Comparison of ENCODE assay signal across 16 cellular contexts in genomic region chr1:90220496-90220895, GRCh38.
A peak's percentile ranks its signal among the peaks of the same experiment; 100 is the strongest.
DNase-seq lines count a peak whose midpoint lies in the region; TF ChIP-seq lines count a peak whose summit lies in the region.
"Had no signal": no experiment of that assay in that cellular context is flagged by ENCODE, and none has a peak within 500 bp of the region (broad histone marks: within the 10 kb centered on the region; RNA-seq: fewer than 3 reads in every experiment).

No MANE protein-coding gene starts in this region.

- no peak overlapping the region for H2AFZ ChIP-seq in mesenchymal stem cell (ENCODE audit: low read depth, low read length)

- peaks cover 10% of the 10 kb centered on the region for H3K4me1 Mint-ChIP-seq in neural crest cell
- H3K4me1 Mint-ChIP-seq: IgD-negative memory B cell had no signal

- no peak overlapping the region for H2BK12ac ChIP-seq in mesenchymal stem cell (ENCODE audit: low read length in 2 of 2)

- peaks cover 6% of the 10 kb centered on the region for H3K9me3 Mint-ChIP-seq in neural crest cell
- H3K9me3 Mint-ChIP-seq: CD4-positive, alpha-beta T cell had no signal

- H3K27ac Mint-ChIP-seq in neural crest cell (ENCODE audit: unreplicated experiment), result no peak overlapping the region
- H3K27ac Mint-ChIP-seq: CD4-positive, alpha-beta T cell; IgD-negative memory B cell had no signal

- peak overlapping the region; percentile 73 for H3K4me3 ChIP-seq in iPS-15b (ENCODE audit: low read depth, low read length)
- no peak overlapping the region for H3K4me3 ChIP-seq in mesenchymal stem cell (ENCODE audit: insufficient read depth in 1 of 2, low read depth in 1 of 2, low read length in 2 of 2)

- no peaks in the 10 kb centered on the region for H3K9me3 ChIP-seq in iPS-15b (ENCODE audit: control insufficient read depth, insufficient read depth, low read length)
- H3K9me3 ChIP-seq in mesenchymal stem cell (ENCODE audit: control insufficient read depth, low read length), result no peaks in the 10 kb centered on the region
- H3K9me3 ChIP-seq: Caco-2 had no signal

- no peak overlapping the region for H3K23ac ChIP-seq in mesenchymal stem cell (ENCODE audit: low read length in 2 of 2)

- 79% methylated on average over 3 of the region's 3 CpGs for WGBS in mesenchymal stem cell

- no peak overlapping the region for H2BK5ac ChIP-seq in mesenchymal stem cell (ENCODE audit: low read depth, low read length, poor library complexity, severe bottlenecking)

- H2BK15ac ChIP-seq in mesenchymal stem cell (ENCODE audit: low read depth, poor library complexity, severe bottlenecking), result no peak overlapping the region

- no peak overlapping the region for H3K18ac ChIP-seq in mesenchymal stem cell (ENCODE audit: low read depth in 1 of 2, low read length in 2 of 2)

- no peak overlapping the region for H3K14ac ChIP-seq in mesenchymal stem cell (ENCODE audit: low read length in 2 of 2)

- H3K27me3 ChIP-seq in iPS-15b (ENCODE audit: control insufficient read depth, insufficient read depth, low read length) (no peaks in the 10 kb centered on the region), mesenchymal stem cell (ENCODE audit: control insufficient read depth in 1 of 2, insufficient read depth in 1 of 2, low read length in 2 of 2) (no peaks in the 10 kb centered on the region)

- no peak overlapping the region for H4K8ac ChIP-seq in mesenchymal stem cell (ENCODE audit: low read length)

- H3K36me3 ChIP-seq in iPS-15b (ENCODE audit: control insufficient read depth, insufficient read depth, low read length), result no peaks in the 10 kb centered on the region
- H3K36me3 ChIP-seq in mesenchymal stem cell (ENCODE audit: control insufficient read depth in 1 of 2, insufficient read depth in 2 of 2, low read depth in 1 of 2, low read length in 2 of 2), result no peaks in the 10 kb centered on the region

- no peak overlapping the region for H3K27ac ChIP-seq in mesenchymal stem cell (ENCODE audit: low read length, poor library complexity, severe bottlenecking)

- peak overlapping the region; percentile 96 for H3K4me3 Mint-ChIP-seq in neural crest cell
- H3K4me3 Mint-ChIP-seq: CD4-positive, alpha-beta T cell; IgD-negative memory B cell had no signal

- H3K4me2 ChIP-seq in mesenchymal stem cell (ENCODE audit: low read length, poor library complexity, severe bottlenecking), result no peak overlapping the region

- DNase-seq in ELF-1 (ENCODE audit: low read depth, low spot score) (peak; percentile 52), NCI-H69 (lab: John Stamatoyannopoulos, UW) (peak; percentile 37), neural crest cell (ENCODE audit: low read depth, low spot score) (no peak), NCI-H146 treated with DMSO at 0.1 percent for 48 hours (lab: John Stamatoyannopoulos, UW; ENCODE audit: unreplicated experiment) (no peak), T-helper 2 cell (no peak), mesenchymal stem cell (no peak)
- no peak for DNase-seq in stimulated activated CD4-positive, alpha-beta T cell treated with anti-CD3 and anti-CD28 coated beads, Interleukin-4, amount 100 ng/mL, for 24 hours
- DNase-seq: Caco-2; CD4-positive, alpha-beta T cell; GF-D8; NCI-H1417 treated with DMSO at 0.1 percent for 48 hours; NCI-H1930; NCI-H2171; NCI-H446 treated with DMSO at 0.1 percent for 48 hours had no signal

- peaks cover 5% of the 10 kb centered on the region for H3K27me3 Mint-ChIP-seq in neural crest cell (ENCODE audit: low read depth)

- H4K91ac ChIP-seq in mesenchymal stem cell (ENCODE audit: low read length), result no peak overlapping the region

- H3K79me1 ChIP-seq in mesenchymal stem cell (replicated peaks; ENCODE audit: low read length, poor library complexity, severe bottlenecking), result no peaks in the 10 kb centered on the region

- no peaks in the 10 kb centered on the region for H3K4me1 ChIP-seq in iPS-15b (ENCODE audit: control insufficient read depth, insufficient read depth, low read length)
- no peaks in the 10 kb centered on the region for H3K4me1 ChIP-seq in mesenchymal stem cell (ENCODE audit: control insufficient read depth, insufficient read depth, low read depth, low read length)

- H2AK5ac ChIP-seq in mesenchymal stem cell (ENCODE audit: low read length, severe bottlenecking), result no peak overlapping the region

- H3K36me3 Mint-ChIP-seq in neural crest cell (ENCODE audit: low read depth), result peaks cover 15% of the 10 kb centered on the region

- no peak for TF ChIP-seq CTCF in neural crest cell (conservative IDR thresholded peaks at IDR 0.05)

- H3K9ac ChIP-seq in iPS-15b (ENCODE audit: low read depth, low read length) (no peak overlapping the region), mesenchymal stem cell (ENCODE audit: low read length) (no peak overlapping the region)

- H3K4ac ChIP-seq in mesenchymal stem cell (ENCODE audit: low read depth in 1 of 2, low read length in 2 of 2), result no peak overlapping the region

- H2BK120ac ChIP-seq in mesenchymal stem cell (ENCODE audit: low read depth, low read length), result no peak overlapping the region

Comparison
In these comparisons a context has a peak if more than half of its experiments do, and no peak if none do; other contexts are left out.
1. DNase-seq: peak in ELF-1 (single experiment) and NCI-H69 (single experiment); none in neural crest cell (single experiment), NCI-H146 treated with DMSO at 0.1 percent for 48 hours (single experiment), stimulated activated CD4-positive, alpha-beta T cell treated with anti-CD3 and anti-CD28 coated beads, Interleukin-4, amount 100 ng/mL, for 24 hours (single experiment), T-helper 2 cell (0 of 5) and mesenchymal stem cell (single experiment).